In the genomic region with DNA sequence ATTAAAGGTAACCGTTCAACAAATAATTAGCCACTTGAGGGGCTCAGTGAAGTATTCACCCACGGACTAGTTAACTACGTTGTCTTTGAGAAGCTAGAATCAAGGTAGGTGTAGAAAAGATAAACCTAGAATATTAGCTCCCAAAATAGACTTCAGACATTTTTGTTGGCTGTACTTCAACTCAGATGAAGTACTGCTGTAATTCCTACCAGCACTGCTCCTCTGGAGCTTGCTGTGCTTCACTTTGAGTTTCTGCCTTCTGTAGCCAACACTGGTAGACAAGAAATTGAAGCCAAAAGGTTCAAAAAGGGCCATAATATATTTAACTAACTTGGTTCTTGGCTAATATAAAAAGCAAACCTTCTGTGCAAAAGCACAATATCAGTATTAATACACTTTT, we compare ENCODE assay signal across 1 cellular context.
TF ChIP-seq lines count a peak whose summit lies in the region.

No MANE protein-coding gene starts in this region.

TF ChIP-seq in GM23338, 12 proteins besides CTCF, POLR2A, EP300 and RAD21 (continued from another document):
- TF ChIP-seq CREB1 (CRISPR knock-in tag; IDR thresholded peaks at IDR 0.05; ENCODE audit: low read depth): no peak
- TF ChIP-seq EZH2 (IDR thresholded peaks at IDR 0.05; ENCODE audit: low read depth, unreplicated experiment): no peak
- TF ChIP-seq ZNF331 (CRISPR knock-in tag; IDR thresholded peaks at IDR 0.05; ENCODE audit: low read depth): no peak
- TF ChIP-seq, protein P1, sequence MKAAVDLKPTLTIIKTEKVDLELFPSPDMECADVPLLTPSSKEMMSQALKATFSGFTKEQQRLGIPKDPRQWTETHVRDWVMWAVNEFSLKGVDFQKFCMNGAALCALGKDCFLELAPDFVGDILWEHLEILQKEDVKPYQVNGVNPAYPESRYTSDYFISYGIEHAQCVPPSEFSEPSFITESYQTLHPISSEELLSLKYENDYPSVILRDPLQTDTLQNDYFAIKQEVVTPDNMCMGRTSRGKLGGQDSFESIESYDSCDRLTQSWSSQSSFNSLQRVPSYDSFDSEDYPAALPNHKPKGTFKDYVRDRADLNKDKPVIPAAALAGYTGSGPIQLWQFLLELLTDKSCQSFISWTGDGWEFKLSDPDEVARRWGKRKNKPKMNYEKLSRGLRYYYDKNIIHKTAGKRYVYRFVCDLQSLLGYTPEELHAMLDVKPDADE (IDR thresholded peaks at IDR 0.05): no peak
- no peak for TF ChIP-seq REST (IDR thresholded peaks at IDR 0.05; ENCODE audit: unreplicated experiment)
- TF ChIP-seq JUNB (IDR thresholded peaks at IDR 0.05; ENCODE audit: unreplicated experiment): no peak
- no peak for TF ChIP-seq POLR2AphosphoS5 (IDR thresholded peaks at IDR 0.05; ENCODE audit: low read depth)
- no peak for TF ChIP-seq EZH2phosphoT487 (IDR thresholded peaks at IDR 0.05; ENCODE audit: unreplicated experiment)
